In genomic region chr17:530851-531250, GRCh38 we compare ENCODE assay signal across 31 cellular contexts.
"Had no signal": no experiment of that assay in that cellular context is flagged by ENCODE, and none has a peak within 500 bp of the region (broad histone marks: within the 10 kb centered on the region; RNA-seq: fewer than 3 reads in every experiment).

No MANE protein-coding gene starts in this region.

- H3K4me1 ChIP-seq: adrenal gland, ascending aorta, gastroesophageal sphincter, pancreas, prostate gland, tibial artery had no signal

- H3K27ac ChIP-seq: adrenal gland, ascending aorta, brain microvascular endothelial cell, gastroesophageal sphincter, lower lobe of right lung, pancreas, prostate gland, right atrium auricular region, stomach, tibial artery, upper lobe of right lung had no signal

- H3K9me3 ChIP-seq: adrenal gland, ascending aorta, gastroesophageal sphincter, lower lobe of right lung, pancreas, prostate gland, right atrium auricular region, stomach, tibial artery, upper lobe of right lung had no signal

- H3K4me3 ChIP-seq: adrenal gland, ascending aorta, gastroesophageal sphincter, lower lobe of right lung, pancreas, prostate gland, right atrium auricular region, stomach, tibial artery, upper lobe of right lung had no signal

- DNase-seq: activated B cell treated with CpG ODN at 0.5 μM for 24 hours; activated CD4-positive, alpha-beta T cell treated with anti-CD3 and anti-CD28 coated beads for 4 hours; activated CD4-positive, alpha-beta T cell treated with anti-CD3 and anti-CD28 coated beads, Interleukin-2, amount 50 U/mL, for 4 hours; activated naive CD4-positive, alpha-beta T cell treated with Interleukin-2 at 50 U/mL for 16 hours; activated naive CD8-positive, alpha-beta T cell treated with anti-CD3 and anti-CD28 coated beads for 36 hours; activated T-cell treated with anti-CD3 and anti-CD28 coated beads for 4 hours; activated T-cell treated with anti-CD3 and anti-CD28 coated beads, Interleukin-2, amount 50 U/mL, for 72 hours; adrenal gland; brain microvascular endothelial cell; cortex of kidney; head of caudate nucleus; hippocampal formation; immature natural killer cell; lower lobe of right lung; mesenchymal stem cell; nucleus accumbens; pancreas; stimulated activated CD4-positive, alpha-beta T cell treated with anti-CD3 and anti-CD28 coated beads, Interleukin-15, amount 100 ng/mL, for 24 hours; stimulated activated CD4-positive, alpha-beta T cell treated with anti-CD3 and anti-CD28 coated beads, Interleukin-2, amount 100 ng/mL, for 24 hours; stimulated activated naive B cell treated with anti-CD40 and anti-IgM and Interleukin-4, amounts not matched to agents 10 μg/mL and 1 μg/mL and 100 μg/mL, for 72 hours; stomach; T-helper 1 cell; tibial artery; upper lobe of right lung had no signal

- FAIRE-seq: endothelial cell of umbilical vein, pancreas had no signal

- H3K27me3 ChIP-seq: adrenal gland, ascending aorta, brain microvascular endothelial cell, gastroesophageal sphincter, pancreas, right atrium auricular region, stomach, tibial artery, upper lobe of right lung had no signal

- ATAC-seq: activated T-cell treated with anti-CD3 and anti-CD28 coated beads, Interleukin-2, amount 50 U/mL, for 72 hours; gastroesophageal sphincter; left lobe of liver; lower lobe of right lung; natural killer cell treated with Interleukin-12 subunit alpha and Interleukin-12 subunit beta and Interleukin-15 and Interleukin-18, amount 100 ng/mL, for 72 hours; stimulated activated naive B cell treated with anti-CD40 and anti-IgM and Interleukin-4, amounts not matched to agents 10 μg/mL and 1 μg/mL and 100 μg/mL, for 72 hours; upper lobe of right lung had no signal

- H3K36me3 ChIP-seq: prostate gland had no signal
